ENCODE assay signal across 1 cellular context in the genomic region with DNA sequence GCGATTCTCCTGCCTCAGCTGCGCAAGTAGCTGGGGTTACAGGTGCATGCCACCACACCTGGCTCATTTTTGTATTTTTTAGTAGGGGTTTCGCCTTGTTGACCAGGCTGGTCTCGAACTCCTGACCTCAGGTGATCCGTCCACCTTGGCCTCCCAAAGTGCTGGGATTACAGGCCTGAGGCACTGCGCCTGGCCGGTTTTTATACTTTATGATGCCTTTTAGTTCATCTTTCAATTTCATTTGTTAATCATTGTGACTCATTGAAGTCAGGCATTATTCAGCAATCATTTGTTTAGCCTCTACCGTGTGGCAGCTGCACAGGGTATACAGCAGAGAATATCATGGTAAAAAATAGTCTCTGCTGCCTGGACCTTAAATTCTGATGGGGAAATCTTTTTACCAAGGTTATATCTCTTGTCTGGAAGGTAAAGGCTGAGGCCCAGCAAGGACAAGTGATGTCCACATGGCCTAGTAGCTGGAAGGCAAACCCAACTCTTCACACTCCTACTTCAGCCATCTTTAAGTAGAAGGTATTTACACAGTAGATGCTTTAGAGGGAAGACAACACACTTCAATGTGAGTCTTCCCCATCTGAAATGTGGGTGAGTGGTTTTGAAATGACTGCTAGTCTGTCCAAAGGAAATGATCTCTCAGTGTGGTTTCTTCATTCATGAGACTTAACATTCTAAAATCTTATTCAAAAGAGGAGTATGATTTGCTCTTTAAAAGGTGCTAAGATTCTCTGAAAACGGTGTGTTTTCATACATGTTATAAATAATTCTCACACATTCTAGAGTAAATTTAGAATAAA.
TF ChIP-seq lines count a peak whose summit lies in the region.

No MANE protein-coding gene starts in this region.

TF ChIP-seq in WTC11, 78 proteins besides CTCF, POLR2A, EP300 and RAD21 (continued from another document):
- TF ChIP-seq, protein P1, sequence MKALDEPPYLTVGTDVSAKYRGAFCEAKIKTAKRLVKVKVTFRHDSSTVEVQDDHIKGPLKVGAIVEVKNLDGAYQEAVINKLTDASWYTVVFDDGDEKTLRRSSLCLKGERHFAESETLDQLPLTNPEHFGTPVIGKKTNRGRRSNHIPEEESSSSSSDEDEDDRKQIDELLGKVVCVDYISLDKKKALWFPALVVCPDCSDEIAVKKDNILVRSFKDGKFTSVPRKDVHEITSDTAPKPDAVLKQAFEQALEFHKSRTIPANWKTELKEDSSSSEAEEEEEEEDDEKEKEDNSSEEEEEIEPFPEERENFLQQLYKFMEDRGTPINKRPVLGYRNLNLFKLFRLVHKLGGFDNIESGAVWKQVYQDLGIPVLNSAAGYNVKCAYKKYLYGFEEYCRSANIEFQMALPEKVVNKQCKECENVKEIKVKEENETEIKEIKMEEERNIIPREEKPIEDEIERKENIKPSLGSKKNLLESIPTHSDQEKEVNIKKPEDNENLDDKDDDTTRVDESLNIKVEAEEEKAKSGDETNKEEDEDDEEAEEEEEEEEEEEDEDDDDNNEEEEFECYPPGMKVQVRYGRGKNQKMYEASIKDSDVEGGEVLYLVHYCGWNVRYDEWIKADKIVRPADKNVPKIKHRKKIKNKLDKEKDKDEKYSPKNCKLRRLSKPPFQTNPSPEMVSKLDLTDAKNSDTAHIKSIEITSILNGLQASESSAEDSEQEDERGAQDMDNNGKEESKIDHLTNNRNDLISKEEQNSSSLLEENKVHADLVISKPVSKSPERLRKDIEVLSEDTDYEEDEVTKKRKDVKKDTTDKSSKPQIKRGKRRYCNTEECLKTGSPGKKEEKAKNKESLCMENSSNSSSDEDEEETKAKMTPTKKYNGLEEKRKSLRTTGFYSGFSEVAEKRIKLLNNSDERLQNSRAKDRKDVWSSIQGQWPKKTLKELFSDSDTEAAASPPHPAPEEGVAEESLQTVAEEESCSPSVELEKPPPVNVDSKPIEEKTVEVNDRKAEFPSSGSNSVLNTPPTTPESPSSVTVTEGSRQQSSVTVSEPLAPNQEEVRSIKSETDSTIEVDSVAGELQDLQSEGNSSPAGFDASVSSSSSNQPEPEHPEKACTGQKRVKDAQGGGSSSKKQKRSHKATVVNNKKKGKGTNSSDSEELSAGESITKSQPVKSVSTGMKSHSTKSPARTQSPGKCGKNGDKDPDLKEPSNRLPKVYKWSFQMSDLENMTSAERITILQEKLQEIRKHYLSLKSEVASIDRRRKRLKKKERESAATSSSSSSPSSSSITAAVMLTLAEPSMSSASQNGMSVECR (CRISPR knock-in tag; IDR thresholded peaks at IDR 0.05; ENCODE audit: borderline replicate concordance) = no peak
- TF ChIP-seq OVOL2 (CRISPR knock-in tag; IDR thresholded peaks at IDR 0.05; ENCODE audit: borderline replicate concordance) = no peak
- TF ChIP-seq MXD4 (CRISPR knock-in tag; IDR thresholded peaks at IDR 0.05; ENCODE audit: borderline replicate concordance) = no peak
- TF ChIP-seq, protein P2, sequence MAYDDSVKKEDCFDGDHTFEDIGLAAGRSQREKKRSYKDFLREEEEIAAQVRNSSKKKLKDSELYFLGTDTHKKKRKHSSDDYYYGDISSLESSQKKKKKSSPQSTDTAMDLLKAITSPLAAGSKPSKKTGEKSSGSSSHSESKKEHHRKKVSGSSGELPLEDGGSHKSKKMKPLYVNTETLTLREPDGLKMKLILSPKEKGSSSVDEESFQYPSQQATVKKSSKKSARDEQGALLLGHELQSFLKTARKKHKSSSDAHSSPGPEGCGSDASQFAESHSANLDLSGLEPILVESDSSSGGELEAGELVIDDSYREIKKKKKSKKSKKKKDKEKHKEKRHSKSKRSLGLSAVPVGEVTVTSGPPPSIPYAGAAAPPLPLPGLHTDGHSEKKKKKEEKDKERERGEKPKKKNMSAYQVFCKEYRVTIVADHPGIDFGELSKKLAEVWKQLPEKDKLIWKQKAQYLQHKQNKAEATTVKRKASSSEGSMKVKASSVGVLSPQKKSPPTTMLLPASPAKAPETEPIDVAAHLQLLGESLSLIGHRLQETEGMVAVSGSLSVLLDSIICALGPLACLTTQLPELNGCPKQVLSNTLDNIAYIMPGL (CRISPR knock-in tag; IDR thresholded peaks at IDR 0.05) = no peak
- TF ChIP-seq NR1H2 (CRISPR knock-in tag; IDR thresholded peaks at IDR 0.05) = no peak
- TF ChIP-seq CREM (CRISPR knock-in tag; IDR thresholded peaks at IDR 0.05) = no peak
- TF ChIP-seq, protein P3, sequence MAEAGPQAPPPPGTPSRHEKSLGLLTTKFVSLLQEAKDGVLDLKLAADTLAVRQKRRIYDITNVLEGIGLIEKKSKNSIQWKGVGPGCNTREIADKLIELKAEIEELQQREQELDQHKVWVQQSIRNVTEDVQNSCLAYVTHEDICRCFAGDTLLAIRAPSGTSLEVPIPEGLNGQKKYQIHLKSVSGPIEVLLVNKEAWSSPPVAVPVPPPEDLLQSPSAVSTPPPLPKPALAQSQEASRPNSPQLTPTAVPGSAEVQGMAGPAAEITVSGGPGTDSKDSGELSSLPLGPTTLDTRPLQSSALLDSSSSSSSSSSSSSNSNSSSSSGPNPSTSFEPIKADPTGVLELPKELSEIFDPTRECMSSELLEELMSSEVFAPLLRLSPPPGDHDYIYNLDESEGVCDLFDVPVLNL (CRISPR knock-in tag; IDR thresholded peaks at IDR 0.05; ENCODE audit: borderline replicate concordance, low read depth) = no peak
- TF ChIP-seq, protein P4, sequence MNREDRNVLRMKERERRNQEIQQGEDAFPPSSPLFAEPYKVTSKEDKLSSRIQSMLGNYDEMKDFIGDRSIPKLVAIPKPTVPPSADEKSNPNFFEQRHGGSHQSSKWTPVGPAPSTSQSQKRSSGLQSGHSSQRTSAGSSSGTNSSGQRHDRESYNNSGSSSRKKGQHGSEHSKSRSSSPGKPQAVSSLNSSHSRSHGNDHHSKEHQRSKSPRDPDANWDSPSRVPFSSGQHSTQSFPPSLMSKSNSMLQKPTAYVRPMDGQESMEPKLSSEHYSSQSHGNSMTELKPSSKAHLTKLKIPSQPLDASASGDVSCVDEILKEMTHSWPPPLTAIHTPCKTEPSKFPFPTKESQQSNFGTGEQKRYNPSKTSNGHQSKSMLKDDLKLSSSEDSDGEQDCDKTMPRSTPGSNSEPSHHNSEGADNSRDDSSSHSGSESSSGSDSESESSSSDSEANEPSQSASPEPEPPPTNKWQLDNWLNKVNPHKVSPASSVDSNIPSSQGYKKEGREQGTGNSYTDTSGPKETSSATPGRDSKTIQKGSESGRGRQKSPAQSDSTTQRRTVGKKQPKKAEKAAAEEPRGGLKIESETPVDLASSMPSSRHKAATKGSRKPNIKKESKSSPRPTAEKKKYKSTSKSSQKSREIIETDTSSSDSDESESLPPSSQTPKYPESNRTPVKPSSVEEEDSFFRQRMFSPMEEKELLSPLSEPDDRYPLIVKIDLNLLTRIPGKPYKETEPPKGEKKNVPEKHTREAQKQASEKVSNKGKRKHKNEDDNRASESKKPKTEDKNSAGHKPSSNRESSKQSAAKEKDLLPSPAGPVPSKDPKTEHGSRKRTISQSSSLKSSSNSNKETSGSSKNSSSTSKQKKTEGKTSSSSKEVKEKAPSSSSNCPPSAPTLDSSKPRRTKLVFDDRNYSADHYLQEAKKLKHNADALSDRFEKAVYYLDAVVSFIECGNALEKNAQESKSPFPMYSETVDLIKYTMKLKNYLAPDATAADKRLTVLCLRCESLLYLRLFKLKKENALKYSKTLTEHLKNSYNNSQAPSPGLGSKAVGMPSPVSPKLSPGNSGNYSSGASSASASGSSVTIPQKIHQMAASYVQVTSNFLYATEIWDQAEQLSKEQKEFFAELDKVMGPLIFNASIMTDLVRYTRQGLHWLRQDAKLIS (CRISPR knock-in tag; IDR thresholded peaks at IDR 0.05; ENCODE audit: borderline replicate concordance) = no peak
